ENCODE assay signal across 20 cellular contexts in genomic region chr17:2020721-2021120, GRCh38. TPM values are rescaled to one million over a fixed set of nuclear protein-coding genes. Genes with fewer than 3 reads are reported as not detected.
A peak's percentile ranks its signal among the peaks of the same experiment; 100 is the strongest.
DNase-seq lines count a peak whose midpoint lies in the region; ATAC-seq and TF ChIP-seq lines count a peak whose summit lies in the region.
"Had no signal": no experiment of that assay in that cellular context is flagged by ENCODE, and none has a peak within 500 bp of the region (broad histone marks: within the 10 kb centered on the region; RNA-seq: fewer than 3 reads in every experiment).

No MANE protein-coding gene starts in this region.

- H3K27ac ChIP-seq in temporal lobe (ENCODE audit: low read depth, low read length) (peak overlapping the region; percentile 52), WERI-Rb-1 (no peak overlapping the region)

- POLR2A ChIA-PET in activated CD4-positive, alpha-beta memory T cell treated with anti-CD3 and anti-CD28 coated beads for 36 hours (lab: Charles Lee), result no interaction called here

- H3K4me3 Mint-ChIP-seq in glutamatergic neuron (ENCODE audit: unreplicated experiment), result peak overlapping the region; percentile 83
- no peak overlapping the region for H3K4me3 Mint-ChIP-seq in activated CD4-positive, alpha-beta memory T cell treated with anti-CD3 and anti-CD28 coated beads for 36 hours
- H3K4me3 Mint-ChIP-seq: B cell; CD4-positive, alpha-beta T cell had no signal

- peak overlapping the region; percentile 36 for H3K9ac ChIP-seq in NT2/D1 (ENCODE audit: insufficient read length, low read depth)

- no peak overlapping the region for H3K4me3 ChIP-seq in NT2/D1 (ENCODE audit: insufficient read length, low read depth)
- no peak overlapping the region for H3K4me3 ChIP-seq in WERI-Rb-1 (ENCODE audit: low read depth, low read length)
- H3K4me3 ChIP-seq: K562 had no signal

- H3K27me3 Mint-ChIP-seq in glutamatergic neuron (ENCODE audit: unreplicated experiment), result peaks cover 26% of the 10 kb centered on the region
- peaks cover 15% of the 10 kb centered on the region for H3K27me3 Mint-ChIP-seq in activated CD4-positive, alpha-beta memory T cell treated with anti-CD3 and anti-CD28 coated beads for 36 hours

- no peaks in the 10 kb centered on the region for H3K36me3 Mint-ChIP-seq in glutamatergic neuron (ENCODE audit: unreplicated experiment)
- no peaks in the 10 kb centered on the region for H3K36me3 Mint-ChIP-seq in activated CD4-positive, alpha-beta memory T cell treated with anti-CD3 and anti-CD28 coated beads for 36 hours

- peaks cover 28% of the 10 kb centered on the region for H3K4me1 ChIP-seq in NT2/D1 (ENCODE audit: insufficient read depth, insufficient read length)

- intact Hi-C loops in left cardiac atrium (cut with DNase I) (no loop called here), Right ventricle myocardium superior (cut with DNase I) (no loop called here)
- intact Hi-C loops in activated CD4-positive, alpha-beta memory T cell treated with anti-CD3 and anti-CD28 coated beads for 36 hours (cut with micrococcal nuclease), result no loop called here

- ATAC-seq in left cardiac atrium (no peak), Right ventricle myocardium superior (ENCODE audit: poor library complexity) (no peak), esophagus mucosa (no peak)
- ATAC-seq: K562, PC-3 had no signal

- no peaks in the 10 kb centered on the region for H3K9me3 ChIP-seq in NT2/D1 (ENCODE audit: insufficient read depth, low read length)
- no peaks in the 10 kb centered on the region for H3K9me3 ChIP-seq in WERI-Rb-1 (ENCODE audit: severe bottlenecking)
- H3K9me3 ChIP-seq: Caco-2 had no signal

- H3K36me3 ChIP-seq in NT2/D1 (ENCODE audit: insufficient read depth, insufficient read length, low read length) (no peaks in the 10 kb centered on the region), WERI-Rb-1 (no peaks in the 10 kb centered on the region)

- H3K9me3 Mint-ChIP-seq in glutamatergic neuron (ENCODE audit: unreplicated experiment), result peaks cover 21% of the 10 kb centered on the region
- H3K9me3 Mint-ChIP-seq in activated CD4-positive, alpha-beta memory T cell treated with anti-CD3 and anti-CD28 coated beads for 36 hours, result no peaks in the 10 kb centered on the region
- H3K9me3 Mint-ChIP-seq: CD4-positive, alpha-beta T cell had no signal

- peak; percentile 74 for DNase-seq in left cardiac atrium
- no peak for DNase-seq in Right ventricle myocardium superior
- DNase-seq in NT2/D1 (ENCODE audit: low read depth, low spot score), result no peak
- DNase-seq in glutamatergic neuron, result peak; percentile 41
- DNase-seq in activated CD4-positive, alpha-beta memory T cell treated with anti-CD3 and anti-CD28 coated beads for 36 hours, result no peak
- no peak for DNase-seq in WERI-Rb-1
- DNase-seq: 8988T; Caco-2; CD4-positive, alpha-beta T cell; NCI-H1417 treated with DMSO at 0.1 percent for 48 hours; NCI-H187 treated with DMSO at 0.1 percent for 48 hours; NCI-H226; NCI-H524; NCI-H82; PC-3; RPMI8226 had no signal

- CTCF ChIA-PET in activated CD4-positive, alpha-beta memory T cell treated with anti-CD3 and anti-CD28 coated beads for 36 hours (lab: Charles Lee), result no interaction called here

- H3K4me1 Mint-ChIP-seq in glutamatergic neuron (ENCODE audit: low read depth, unreplicated experiment), result peaks cover 42% of the 10 kb centered on the region
- peaks cover 5% of the 10 kb centered on the region for H3K4me1 Mint-ChIP-seq in activated CD4-positive, alpha-beta memory T cell treated with anti-CD3 and anti-CD28 coated beads for 36 hours (ENCODE audit: low read depth)

- peaks cover 37% of the 10 kb centered on the region for H3K27me3 ChIP-seq in NT2/D1 (ENCODE audit: insufficient read depth, insufficient read length)
- no peaks in the 10 kb centered on the region for H3K27me3 ChIP-seq in WERI-Rb-1 (ENCODE audit: insufficient read depth, low read depth, severe bottlenecking)

- peak overlapping the region; percentile 99 for H3K27ac Mint-ChIP-seq in glutamatergic neuron (ENCODE audit: unreplicated experiment)
- no peak overlapping the region for H3K27ac Mint-ChIP-seq in activated CD4-positive, alpha-beta memory T cell treated with anti-CD3 and anti-CD28 coated beads for 36 hours
- H3K27ac Mint-ChIP-seq: B cell; CD4-positive, alpha-beta T cell had no signal

- no peak for TF ChIP-seq CTCF in glutamatergic neuron (IDR thresholded peaks at IDR 0.05; ENCODE audit: partially characterized antibody, unreplicated experiment)
- no peak for TF ChIP-seq CTCF in WERI-Rb-1 (IDR thresholded peaks at IDR 0.05; ENCODE audit: low read depth, low read length)

RNA-seq across cellular contexts. Expression of gene RTN4RL1, which starts 4.4 kb away (rescaled TPM):
- total RNA-seq in left cardiac atrium (1 to 10 TPM; 6.2 to 7.6 TPM), Right ventricle myocardium superior (3.4 TPM), glutamatergic neuron (ENCODE audit: unreplicated experiment) (50.3 TPM), temporal lobe (18.2 TPM), esophagus mucosa (1.2 TPM)
- under 1 TPM; 0.17 to 0.21 TPM for total RNA-seq in activated CD4-positive, alpha-beta memory T cell treated with anti-CD3 and anti-CD28 coated beads for 36 hours

RNA-seq across cellular contexts. Expression of gene DPH1, which starts 9.2 kb away (rescaled TPM):
- total RNA-seq in left cardiac atrium (10 to 100 TPM; 21.2 to 30.8 TPM), Right ventricle myocardium superior (26.8 TPM), glutamatergic neuron (ENCODE audit: unreplicated experiment) (36.4 TPM), temporal lobe (23.1 TPM), esophagus mucosa (29.1 TPM)
- 10 to 100 TPM; 29.4 to 31.1 TPM for total RNA-seq in activated CD4-positive, alpha-beta memory T cell treated with anti-CD3 and anti-CD28 coated beads for 36 hours

RNA-seq across cellular contexts. Expression of gene OVCA2, which starts 21.1 kb away (rescaled TPM):
- total RNA-seq in left cardiac atrium (10 to 100 TPM; 15.4 to 26.5 TPM), Right ventricle myocardium superior (13.7 TPM), glutamatergic neuron (ENCODE audit: unreplicated experiment) (16.3 TPM), temporal lobe (8.4 TPM), esophagus mucosa (32.3 TPM)
- 10 to 100 TPM; 31.7 to 34.8 TPM for total RNA-seq in activated CD4-positive, alpha-beta memory T cell treated with anti-CD3 and anti-CD28 coated beads for 36 hours

RNA-seq across cellular contexts. Expression of gene HIC1, which starts 34.2 kb away (rescaled TPM):
- total RNA-seq in left cardiac atrium (10 to 100 TPM; 20.6 to 22.1 TPM), Right ventricle myocardium superior (19.3 TPM), glutamatergic neuron (ENCODE audit: unreplicated experiment) (2.5 TPM), temporal lobe (2.5 TPM), esophagus mucosa (2.3 TPM)
- 10 to 100 TPM; 13.1 to 13.2 TPM for total RNA-seq in activated CD4-positive, alpha-beta memory T cell treated with anti-CD3 and anti-CD28 coated beads for 36 hours

Comparison
In these comparisons a context has a peak if more than half of its experiments do, and no peak if none do; other contexts are left out.
1. DNase-seq: peak in left cardiac atrium (single experiment) and glutamatergic neuron (single experiment); none in Right ventricle myocardium superior (single experiment), NT2/D1 (single experiment), activated CD4-positive, alpha-beta memory T cell treated with anti-CD3 and anti-CD28 coated beads for 36 hours (single experiment) and WERI-Rb-1 (single experiment).